Comparison of ENCODE assay signal across 17 cellular contexts in genomic region chr10:88831709-88832108, GRCh38. TPM values are rescaled to one million over a fixed set of nuclear protein-coding genes. Genes with fewer than 3 reads are reported as not detected.
DNase-seq lines count a peak whose midpoint lies in the region; ATAC-seq and TF ChIP-seq lines count a peak whose summit lies in the region.
"Had no signal": no experiment of that assay in that cellular context is flagged by ENCODE, and none has a peak within 500 bp of the region (broad histone marks: within the 10 kb centered on the region; RNA-seq: fewer than 3 reads in every experiment).

No MANE protein-coding gene starts in this region.

- H3K36me3 ChIP-seq in mucosa of descending colon (ENCODE audit: low read depth): no peaks in the 10 kb centered on the region
- H3K36me3 ChIP-seq: brain microvascular endothelial cell, thyroid gland had no signal

- peak; percentile 62 for ATAC-seq in activated T-helper 17 cell treated with anti-CD3 and anti-CD28 coated beads, Interleukin-2, amount 50 U/mL, for 72 hours (replicated peaks)
- ATAC-seq in mucosa of descending colon (peak; percentile 27), left lobe of liver (no peak)

- peak overlapping the region; percentile 20 for H3K27ac Mint-ChIP-seq in T-helper 2 cell treated with Interferon-gamma antibody and Interleukin-4, amounts not matched to agents 5 μg/mL and 100 μg/mL, for 36 hours
- H3K27ac Mint-ChIP-seq in activated T-helper 17 cell treated with anti-CD3 and anti-CD28 coated beads, Interleukin-2, amount 50 U/mL, for 72 hours: peak overlapping the region; percentile 8

- no peaks in the 10 kb centered on the region for H3K9me3 Mint-ChIP-seq in T-helper 2 cell treated with Interferon-gamma antibody and Interleukin-4, amounts not matched to agents 5 μg/mL and 100 μg/mL, for 36 hours
- no peaks in the 10 kb centered on the region for H3K9me3 Mint-ChIP-seq in activated T-helper 17 cell treated with anti-CD3 and anti-CD28 coated beads, Interleukin-2, amount 50 U/mL, for 72 hours

- no peaks in the 10 kb centered on the region for H3K9me3 ChIP-seq in mucosa of descending colon
- H3K9me3 ChIP-seq: thyroid gland had no signal

- no peak overlapping the region for H3K4me3 ChIP-seq in mucosa of descending colon
- H3K4me3 ChIP-seq: thyroid gland had no signal

- peaks cover 50% of the 10 kb centered on the region for H3K4me1 Mint-ChIP-seq in T-helper 2 cell treated with Interferon-gamma antibody and Interleukin-4, amounts not matched to agents 5 μg/mL and 100 μg/mL, for 36 hours (ENCODE audit: low read depth)
- H3K4me1 Mint-ChIP-seq in activated T-helper 17 cell treated with anti-CD3 and anti-CD28 coated beads, Interleukin-2, amount 50 U/mL, for 72 hours: peaks cover 33% of the 10 kb centered on the region

- peak; percentile 10 for DNase-seq in CD1c-positive myeloid dendritic cell (ENCODE audit: extremely low spot score)
- DNase-seq in T-helper 2 cell treated with Interferon-gamma antibody and Interleukin-4, amounts not matched to agents 5 μg/mL and 100 μg/mL, for 36 hours (ENCODE audit: low spot score): no peak
- no peak for DNase-seq in mucosa of descending colon
- no peak for DNase-seq in retina
- no peak for DNase-seq in NCI-H524 treated with DMSO at 0.1 percent for 48 hours (lab: John Stamatoyannopoulos, UW)
- no peak for DNase-seq in NCI-H345 (lab: John Stamatoyannopoulos, UW)
- no peak for DNase-seq in left lobe of liver (ENCODE audit: low spot score)
- DNase-seq: brain microvascular endothelial cell, DND-41, Karpas-422, mammary epithelial cell, NCI-H2171 treated with DMSO at 0.1 percent for 48 hours, thyroid gland had no signal

- H3K4me3 Mint-ChIP-seq in T-helper 2 cell treated with Interferon-gamma antibody and Interleukin-4, amounts not matched to agents 5 μg/mL and 100 μg/mL, for 36 hours: peak overlapping the region; percentile 11
- peak overlapping the region; percentile 61 for H3K4me3 Mint-ChIP-seq in activated T-helper 17 cell treated with anti-CD3 and anti-CD28 coated beads, Interleukin-2, amount 50 U/mL, for 72 hours

- no peak for TF ChIP-seq CTCF in mucosa of descending colon (IDR thresholded peaks at IDR 0.05)

- intact Hi-C loops in mucosa of descending colon (cut with DNase I, micrococcal nuclease): loop anchor here (10.0 kb wide), 2 partner anchors 173 to 383 kb away; no protein-coding TSS in a partner anchor

- no peaks in the 10 kb centered on the region for H3K27me3 Mint-ChIP-seq in T-helper 2 cell treated with Interferon-gamma antibody and Interleukin-4, amounts not matched to agents 5 μg/mL and 100 μg/mL, for 36 hours (ENCODE audit: low read depth)
- H3K27me3 Mint-ChIP-seq in activated T-helper 17 cell treated with anti-CD3 and anti-CD28 coated beads, Interleukin-2, amount 50 U/mL, for 72 hours: no peaks in the 10 kb centered on the region

- no peaks in the 10 kb centered on the region for H3K4me1 ChIP-seq in mucosa of descending colon (ENCODE audit: low read depth)
- H3K4me1 ChIP-seq: thyroid gland had no signal

- peaks cover 6% of the 10 kb centered on the region for H3K36me3 Mint-ChIP-seq in T-helper 2 cell treated with Interferon-gamma antibody and Interleukin-4, amounts not matched to agents 5 μg/mL and 100 μg/mL, for 36 hours (ENCODE audit: low read depth)
- no peaks in the 10 kb centered on the region for H3K36me3 Mint-ChIP-seq in activated T-helper 17 cell treated with anti-CD3 and anti-CD28 coated beads, Interleukin-2, amount 50 U/mL, for 72 hours (ENCODE audit: low read depth)

RNA-seq across cellular contexts. Expression of gene ANKRD22, which starts 19.9 kb away (rescaled TPM):
- 1 to 10 TPM in 1 of 2 donors, under 1 TPM in 1; 0.21 to 5.9 TPM for total RNA-seq in activated T-helper 17 cell treated with anti-CD3 and anti-CD28 coated beads, Interleukin-2, amount 50 U/mL, for 72 hours
- total RNA-seq in mucosa of descending colon (10 to 100 TPM in 2 of 3 donors, 1 to 10 TPM in 1; 9.0 to 30.6 (median 18.9) TPM), left lobe of liver (not detected)
- total RNA-seq: endothelial cell of umbilical vein, RPMI7951, thyroid gland had no signal

RNA-seq across cellular contexts. Expression of gene LIPM, which starts 29.2 kb away (rescaled TPM):
- not detected for total RNA-seq in activated T-helper 17 cell treated with anti-CD3 and anti-CD28 coated beads, Interleukin-2, amount 50 U/mL, for 72 hours
- total RNA-seq in mucosa of descending colon (not detected), left lobe of liver (not detected)
- total RNA-seq: endothelial cell of umbilical vein, mammary epithelial cell, posterior vena cava, RPMI7951, thyroid gland had no signal

RNA-seq across cellular contexts. Expression of gene STAMBPL1, which starts 48.3 kb away (rescaled TPM):
- total RNA-seq in activated T-helper 17 cell treated with anti-CD3 and anti-CD28 coated beads, Interleukin-2, amount 50 U/mL, for 72 hours: 10 to 100 TPM; 27.6 to 72.5 TPM
- total RNA-seq in mucosa of descending colon (10 to 100 TPM; 19.2 to 44.2 (median 20.0) TPM), left lobe of liver (1.8 TPM)
